ENCODE assay signal across 1 cellular context in the genomic region with DNA sequence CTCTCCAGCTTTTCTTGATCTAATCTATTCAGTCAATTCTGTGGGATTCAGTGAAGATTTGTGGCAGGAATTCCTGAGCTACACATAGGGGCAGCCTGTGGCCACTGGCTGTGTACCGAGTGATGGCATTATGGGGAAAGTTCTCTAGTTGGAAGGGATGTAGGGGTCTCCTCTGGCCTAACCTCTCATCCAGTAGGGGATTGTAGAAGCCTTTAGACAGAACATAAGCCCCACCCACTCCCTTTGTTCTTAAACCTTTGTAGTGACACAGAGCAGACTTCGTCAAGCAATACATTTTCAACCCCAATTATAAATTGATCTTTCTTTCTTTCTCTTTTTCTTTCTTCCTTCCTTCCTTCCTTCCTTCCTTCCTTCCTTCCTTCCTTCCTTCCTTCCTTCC.
A peak's percentile ranks its signal among the peaks of the same experiment; 100 is the strongest.
TF ChIP-seq lines count a peak whose summit lies in the region.

No MANE protein-coding gene starts in this region.

TF ChIP-seq in K562, 482 proteins besides CTCF, POLR2A, EP300 and RAD21 (continued from another document):
- TF ChIP-seq ZNF512 (tag; IDR thresholded peaks at IDR 0.05): peak; percentile 84
- no peak for TF ChIP-seq RBM15 (IDR thresholded peaks at IDR 0.05; ENCODE audit: insufficient read depth, low read length)
- 0 out of 2 replicates have a peak, but pooled peaks have one; percentile 13 for TF ChIP-seq SOX6 (IDR thresholded peaks at IDR 0.05)
